Comparison of ENCODE assay signal across 1 cellular context in genomic region chr2:36381965-36382364, GRCh38.
TF ChIP-seq lines count a peak whose summit lies in the region.

No MANE protein-coding gene starts in this region.

TF ChIP-seq in IMR-90, 13 proteins besides CTCF, POLR2A, EP300 and RAD21:
- TF ChIP-seq USF2 (IDR thresholded peaks at IDR 0.05; ENCODE audit: low read depth, low read length) = no peak
- TF ChIP-seq BHLHE40 (IDR thresholded peaks at IDR 0.05; ENCODE audit: low read depth, low read length) = no peak
